In the genomic region with DNA sequence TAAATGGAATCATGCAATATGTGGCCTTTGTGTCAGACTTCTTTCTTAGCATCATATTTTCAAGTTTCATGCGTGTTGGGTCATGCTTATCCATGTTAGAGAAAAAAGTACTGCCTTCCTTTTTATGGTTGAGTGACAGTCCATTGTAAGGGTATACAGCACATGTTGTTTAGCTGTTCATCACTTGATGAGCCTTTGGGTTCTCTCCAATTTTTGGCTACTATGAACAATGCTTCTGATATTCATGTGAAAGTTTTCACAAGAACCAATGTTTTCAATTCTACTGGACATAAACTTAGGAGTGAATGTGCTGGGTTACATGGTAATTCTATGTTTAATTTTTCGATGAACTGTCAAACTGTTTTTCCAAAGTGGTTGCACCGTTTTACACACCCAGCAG, we compare ENCODE assay signal across 24 cellular contexts. TPM values are rescaled to one million over a fixed set of nuclear protein-coding genes. Genes with fewer than 3 reads are reported as not detected.
"Had no signal": no experiment of that assay in that cellular context is flagged by ENCODE, and none has a peak within 500 bp of the region (broad histone marks: within the 10 kb centered on the region; RNA-seq: fewer than 3 reads in every experiment).

No MANE protein-coding gene starts in this region.

- H3K27me3 Mint-ChIP-seq: effector memory CD8-positive, alpha-beta T cell had no signal

- H3K4me3 ChIP-seq: gastroesophageal sphincter, mucosa of descending colon, pancreas, right lobe of liver, thoracic aorta, transverse colon, upper lobe of right lung, uterus had no signal

- H3K9me3 Mint-ChIP-seq: natural killer cell treated with Interleukin-12 subunit alpha and Interleukin-12 subunit beta and Interleukin-15 and Interleukin-18, amount 100 ng/mL, for 72 hours; neural crest cell had no signal

- DNase-seq: cerebellar nuclear complex; cortex of kidney; effector memory CD8-positive, alpha-beta T cell; glutamatergic neuron; mesenchymal stem cell; mucosa of descending colon; naive B cell; pancreas; right lobe of liver; small intestine; stimulated activated CD4-positive, alpha-beta T cell treated with anti-CD3 and anti-CD28 coated beads, Interleukin-15, amount 100 ng/mL, for 24 hours; stimulated activated CD4-positive, alpha-beta T cell treated with anti-CD3 and anti-CD28 coated beads, Interleukin-2, amount 100 ng/mL, for 48 hours; stimulated activated naive B cell treated with anti-CD40 and anti-IgM and Interleukin-4, amounts not matched to agents 10 μg/mL and 1 μg/mL and 100 μg/mL, for 72 hours; transverse colon; upper lobe of right lung; uterus had no signal

- H3K36me3 ChIP-seq: gastroesophageal sphincter, neutrophil, pancreas, right lobe of liver, thoracic aorta, transverse colon, upper lobe of right lung, uterus had no signal

- H3K4me1 Mint-ChIP-seq: mesothelial cell of epicardium, naive B cell had no signal

- H3K9me3 ChIP-seq: gastroesophageal sphincter, mucosa of descending colon, neutrophil, pancreas, right lobe of liver, thoracic aorta, transverse colon, upper lobe of right lung, uterus had no signal

- H3K36me3 Mint-ChIP-seq: mesothelial cell of epicardium; natural killer cell treated with Interleukin-12 subunit alpha and Interleukin-12 subunit beta and Interleukin-15 and Interleukin-18, amount 100 ng/mL, for 72 hours had no signal

- H3K4me1 ChIP-seq: foreskin keratinocyte, gastroesophageal sphincter, right lobe of liver, transverse colon, upper lobe of right lung, uterus had no signal

- H3K27me3 ChIP-seq: foreskin keratinocyte, gastroesophageal sphincter, neutrophil, pancreas, right lobe of liver, transverse colon, upper lobe of right lung, uterus had no signal

- H3K4me3 Mint-ChIP-seq: effector memory CD8-positive, alpha-beta T cell; mesothelial cell of epicardium; naive B cell; natural killer cell treated with Interleukin-12 subunit alpha and Interleukin-12 subunit beta and Interleukin-15 and Interleukin-18, amount 100 ng/mL, for 72 hours; neural crest cell; stimulated activated naive B cell treated with anti-CD40 and anti-IgM and Interleukin-4, amounts not matched to agents 10 μg/mL and 1 μg/mL and 100 μg/mL, for 72 hours; stimulated activated naive CD8-positive, alpha-beta T cell treated with anti-CD3 and anti-CD28 coated beads, Interleukin-15, Interleukin-2, amounts not matched to agents 100 ng/mL and 50 ng/mL, for 24 hours had no signal

- H3K27ac Mint-ChIP-seq: effector memory CD8-positive, alpha-beta T cell; mesothelial cell of epicardium; natural killer cell treated with Interleukin-12 subunit alpha and Interleukin-12 subunit beta and Interleukin-15 and Interleukin-18, amount 100 ng/mL, for 72 hours; stimulated activated naive B cell treated with anti-CD40 and anti-IgM and Interleukin-4, amounts not matched to agents 10 μg/mL and 1 μg/mL and 100 μg/mL, for 72 hours; stimulated activated naive CD8-positive, alpha-beta T cell treated with anti-CD3 and anti-CD28 coated beads, Interleukin-15, Interleukin-2, amounts not matched to agents 100 ng/mL and 50 ng/mL, for 24 hours had no signal

- H3K27ac ChIP-seq: foreskin keratinocyte, gastroesophageal sphincter, neutrophil, pancreas, right lobe of liver, thoracic aorta, transverse colon, upper lobe of right lung, uterus had no signal

RNA-seq across cellular contexts. Expression of gene LNX1, which starts 28.1 kb away (rescaled TPM):
- total RNA-seq: natural killer cell treated with Interleukin-12 subunit alpha and Interleukin-12 subunit beta and Interleukin-15 and Interleukin-18, amount 100 ng/mL, for 72 hours; neural crest cell had no signal
